In the genomic region with DNA sequence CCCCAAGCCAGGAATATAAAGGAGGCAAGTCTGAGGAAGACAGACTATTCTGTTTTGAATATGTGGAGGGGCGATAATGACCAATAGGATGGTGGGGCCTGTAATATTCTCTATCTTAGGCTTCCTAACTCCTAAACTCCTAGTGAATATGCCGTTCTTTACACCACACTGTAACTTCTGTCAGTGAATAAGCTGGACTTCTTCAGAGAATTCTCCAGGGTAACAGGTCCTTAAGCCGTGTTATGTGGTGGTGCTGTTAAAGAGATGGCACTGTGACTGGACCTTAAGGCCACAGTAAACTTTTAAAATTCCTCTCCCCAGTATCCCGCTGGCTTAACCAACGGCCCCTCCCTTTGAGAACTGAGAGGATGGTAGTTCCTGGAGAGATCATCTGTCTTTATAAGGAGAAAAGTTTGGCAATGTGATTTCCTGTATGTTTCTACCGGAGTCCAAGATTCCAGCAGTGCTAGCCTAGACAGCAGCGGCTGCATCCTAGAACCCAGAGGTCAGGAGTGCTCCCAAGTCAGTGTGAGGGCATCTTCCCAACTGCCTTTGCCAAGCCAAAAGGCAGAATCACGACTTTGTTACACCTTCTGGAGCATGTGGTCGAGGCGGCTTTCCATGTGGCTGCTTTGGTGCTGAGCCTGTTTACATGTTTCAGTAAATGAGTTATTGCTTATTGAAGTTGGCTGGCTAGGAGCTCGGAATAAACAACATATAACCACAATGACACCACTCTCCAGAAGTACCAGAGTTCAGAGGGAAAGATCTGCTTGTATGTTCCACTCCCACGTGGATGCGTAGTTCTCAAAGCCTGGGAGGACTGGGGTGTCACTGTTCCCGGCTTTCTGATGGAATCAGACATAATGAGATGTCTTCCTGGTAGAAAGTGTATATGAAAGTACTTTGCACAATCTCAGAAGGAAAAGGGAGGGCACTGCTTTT, we compare ENCODE assay signal across 10 cellular contexts. TPM values are rescaled to one million over a fixed set of nuclear protein-coding genes. Genes with fewer than 3 reads are reported as not detected.
DNase-seq lines count a peak whose midpoint lies in the region; ATAC-seq and TF ChIP-seq lines count a peak whose summit lies in the region.
"Had no signal": no experiment of that assay in that cellular context is flagged by ENCODE, and none has a peak within 500 bp of the region (broad histone marks: within the 10 kb centered on the region; RNA-seq: fewer than 3 reads in every experiment).

No MANE protein-coding gene starts in this region.

- no peak for TF ChIP-seq CTCF in Calu3 (IDR thresholded peaks at IDR 0.05; ENCODE audit: unreplicated experiment)
- no peak for TF ChIP-seq CTCF in dorsolateral prefrontal cortex (IDR thresholded peaks at IDR 0.05 in 54 of 56, conservative IDR thresholded peaks at IDR 0.05 in 2 of 56; ENCODE audit: low read depth in 1 of 56, partially characterized antibody in 56 of 56)

- no peak overlapping the region for H3K4me3 ChIP-seq in dorsolateral prefrontal cortex

- peaks cover 49% of the 10 kb centered on the region for H3K4me1 Mint-ChIP-seq in Calu3 (ENCODE audit: low read depth, unreplicated experiment)
- H3K4me1 Mint-ChIP-seq in T-cell = peaks cover 40 to 51% (median 48%) of the 10 kb centered on the region in 3 donors

- ATAC-seq in T-cell (replicated peaks in 1 of 4) (no peak), sciatic nerve (peak; percentile 78)
- ATAC-seq: stimulated activated naive CD8-positive, alpha-beta T cell treated with anti-CD3 and anti-CD28 coated beads, Interleukin-15, Interleukin-2, amounts not matched to agents 100 U/mL and 50 U/mL, for 24 hours had no signal

- intact Hi-C loops in Calu3 (cut with micrococcal nuclease; ENCODE audit: unreplicated experiment) = loop anchor here (2.0 kb wide), 1 partner anchor 67 kb away; no protein-coding TSS in a partner anchor
- intact Hi-C loops in sciatic nerve (cut with DNase I) = no loop called here
- intact Hi-C loops in dorsolateral prefrontal cortex (cut with DNase I) = no loop called here

- POLR2A ChIA-PET in T-cell (lab: Charles Lee) = interaction anchor here in 1 of 2 donors (0.5 to 1.5 kb wide), 3 partner anchors 14 to 117 kb away, joined by 3 to 8 read pairs (median 3); no protein-coding TSS in a partner anchor

- CTCF ChIA-PET in Calu3 (lab: Charles Lee) = no interaction called here
- CTCF ChIA-PET in T-cell (lab: Charles Lee) = interaction anchor here in 1 of 2 donors (0.6 to 1.2 kb wide), 2 partner anchors 20 to 66 kb away, joined by 5 read pairs; no protein-coding TSS in a partner anchor

- peak overlapping the region in 12 of 59 donors; percentile 1 to 41 (median 14) for H3K27ac ChIP-seq in dorsolateral prefrontal cortex

- no peaks in the 10 kb centered on the region for H3K27me3 ChIP-seq in dorsolateral prefrontal cortex

- H3K27me3 Mint-ChIP-seq in Calu3 (ENCODE audit: unreplicated experiment) = no peaks in the 10 kb centered on the region
- no peaks in the 10 kb centered on the region for H3K27me3 Mint-ChIP-seq in T-cell

- peaks cover 65% of the 10 kb centered on the region for H3K36me3 Mint-ChIP-seq in Calu3 (ENCODE audit: insufficient read depth, unreplicated experiment)
- H3K36me3 Mint-ChIP-seq in T-cell = no peaks in the 10 kb centered on the region

- peak overlapping the region; percentile 78 for H3K27ac Mint-ChIP-seq in Calu3 (ENCODE audit: unreplicated experiment)
- H3K27ac Mint-ChIP-seq in T-cell = peak overlapping the region; percentile 35 to 57

- BruUV-seq in Calu3 (replicated peaks; lab: Mats Ljungman, UMichigan) = no TSS peak

- H3K9me3 Mint-ChIP-seq in Calu3 (ENCODE audit: low read depth, unreplicated experiment) (no peaks in the 10 kb centered on the region), T-cell (no peaks in the 10 kb centered on the region)

- no peak for DNase-seq in Calu3
- no peak for DNase-seq in T-cell
- peak; percentile 66 for DNase-seq in glomerular visceral epithelial cell (ENCODE audit: extremely low spot score)
- peak; percentile 73 for DNase-seq in sciatic nerve (ENCODE audit: low spot score)
- no peak for DNase-seq in activated gamma-delta T cell (lab: John Stamatoyannopoulos, UW)
- DNase-seq in stimulated activated naive CD4-positive, alpha-beta T cell (lab: John Stamatoyannopoulos, UW) = no peak
- DNase-seq in dorsolateral prefrontal cortex = no peak
- DNase-seq in activated CD4-positive, CD25-positive, alpha-beta regulatory T cell treated with anti-CD3 and anti-CD28 coated beads, Interleukin-2, amount 50 U/mL, for 72 hours = no peak
- DNase-seq: mesendoderm; stimulated activated naive CD8-positive, alpha-beta T cell treated with anti-CD3 and anti-CD28 coated beads, Interleukin-15, Interleukin-2, amounts not matched to agents 100 U/mL and 50 U/mL, for 24 hours had no signal

- no peak overlapping the region for H3K4me3 Mint-ChIP-seq in Calu3 (ENCODE audit: low read depth, unreplicated experiment)
- H3K4me3 Mint-ChIP-seq in T-cell = no peak overlapping the region

RNA-seq across cellular contexts. Expression of gene TUBD1, which starts 41.0 kb away (rescaled TPM):
- total RNA-seq in Calu3 (2022) (5.0 and 12.6 TPM in 2 replicates), T-cell (10 to 100 TPM; 16.6 to 27.9 (median 25.1) TPM), sciatic nerve (12.6 TPM), dorsolateral prefrontal cortex (10 to 100 TPM in 100 of 120 experiments, 1 to 10 TPM in 20; 7.0 to 22.2 (median 12.5) TPM)

RNA-seq across cellular contexts. Expression of gene RPS6KB1, which starts 41.2 kb away (rescaled TPM):
- 29.9 and 34.5 TPM in 2 replicates for total RNA-seq in Calu3 (2022)
- total RNA-seq in T-cell = 10 to 100 TPM; 57.7 to 90.4 (median 61.7) TPM
- total RNA-seq in sciatic nerve = 56.2 TPM
- total RNA-seq in dorsolateral prefrontal cortex = 10 to 100 TPM; 37.9 to 72.2 (median 53.0) TPM

Comparison
In these comparisons a context has a peak if more than half of its experiments do, and no peak if none do; other contexts are left out.
1. DNase-seq: peak in glomerular visceral epithelial cell (single experiment) and sciatic nerve (single experiment); none in Calu3 (single experiment), T-cell (0 of 34), activated gamma-delta T cell (single experiment), stimulated activated naive CD4-positive, alpha-beta T cell (0 of 6), dorsolateral prefrontal cortex (0 of 10) and activated CD4-positive, CD25-positive, alpha-beta regulatory T cell treated with anti-CD3 and anti-CD28 coated beads, Interleukin-2, amount 50 U/mL, for 72 hours (single experiment).